ENCODE assay signal across 16 cellular contexts in the genomic region with DNA sequence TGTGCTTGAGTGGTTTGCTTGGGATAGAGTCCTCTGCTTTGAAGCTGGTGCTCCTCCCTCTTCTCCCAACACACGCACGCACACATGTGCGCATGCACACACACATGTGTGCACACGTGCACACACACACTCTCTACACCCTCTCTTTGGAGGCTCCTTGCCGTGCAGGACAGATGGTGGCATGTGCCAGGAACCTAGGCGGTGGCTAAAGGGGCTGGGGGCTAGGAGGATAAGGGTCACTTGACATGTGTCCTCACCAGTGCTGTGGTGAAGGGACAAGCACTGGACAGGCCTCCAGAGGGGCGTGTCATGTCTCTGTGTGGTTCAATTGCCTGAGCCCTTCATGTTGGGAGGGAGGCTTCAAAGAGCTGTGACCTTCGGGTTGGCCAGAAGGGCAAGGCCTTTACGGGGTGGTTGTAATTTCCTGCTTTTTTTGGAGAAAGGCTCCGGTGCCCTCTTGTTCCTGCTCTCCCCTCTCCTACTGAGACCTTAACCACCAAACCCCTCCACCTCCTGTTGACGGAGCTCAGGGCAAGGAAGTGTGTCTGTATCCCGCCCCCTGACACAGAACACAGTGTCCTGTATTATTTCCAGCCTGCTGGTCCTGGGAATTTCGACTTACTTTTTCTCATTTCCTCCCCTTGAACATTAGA.
DNase-seq lines count a peak whose midpoint lies in the region; ATAC-seq and TF ChIP-seq lines count a peak whose summit lies in the region.
"Had no signal": no experiment of that assay in that cellular context is flagged by ENCODE, and none has a peak within 500 bp of the region (broad histone marks: within the 10 kb centered on the region; RNA-seq: fewer than 3 reads in every experiment).

No MANE protein-coding gene starts in this region.

- H2BK15ac ChIP-seq in neuronal stem cell (ENCODE audit: low read length) = no peak overlapping the region

- no peak overlapping the region for H3K4me2 ChIP-seq in neuronal stem cell (ENCODE audit: insufficient read depth, low read length, poor library complexity, severe bottlenecking)

- H3K4me3 Mint-ChIP-seq in endodermal cell = no peak overlapping the region
- H3K4me3 Mint-ChIP-seq: stimulated activated effector memory CD8-positive, alpha-beta T cell treated with anti-CD3 and anti-CD28 coated beads, Interleukin-12 subunit alpha, Interleukin-12 subunit beta, amount 100 ng/mL, for 72 hours had no signal

- ATAC-seq in right cardiac atrium (peak; percentile 76 to 89), HG03469 (IDR thresholded peaks at IDR 0.05; ENCODE audit: unreplicated experiment) (no peak)
- ATAC-seq: stimulated activated effector memory CD8-positive, alpha-beta T cell treated with anti-CD3 and anti-CD28 coated beads, Interleukin-12 subunit alpha, Interleukin-12 subunit beta, amount 100 ng/mL, for 72 hours had no signal

- no peak overlapping the region for H2BK5ac ChIP-seq in neuronal stem cell (ENCODE audit: low read length)

- peak overlapping the region; percentile 90 to 98 for H3K27ac ChIP-seq in coronary artery
- H3K27ac ChIP-seq in right cardiac atrium (ENCODE audit: low read length) = peak overlapping the region; percentile 85
- H3K27ac ChIP-seq in neuronal stem cell (replicated peaks; ENCODE audit: low read length) = no peak overlapping the region
- peak overlapping the region; percentile 72 to 78 (median 78) for H3K27ac ChIP-seq in thyroid gland
- no peak overlapping the region for H3K27ac ChIP-seq in endodermal cell (ENCODE audit: low read depth, low read length)
- H3K27ac ChIP-seq: HL-60, SJCRH30 had no signal

- H3K36me3 ChIP-seq in neuronal stem cell (replicated peaks in 1 of 2; ENCODE audit: control insufficient read depth in 2 of 2, insufficient read depth in 2 of 2, low read length in 2 of 2) (no peaks in the 10 kb centered on the region), thyroid gland (no peaks in the 10 kb centered on the region), endodermal cell (ENCODE audit: control insufficient read depth, insufficient read depth, low read length) (no peaks in the 10 kb centered on the region)
- H3K36me3 ChIP-seq: HAP-1, SJCRH30 had no signal

- TF ChIP-seq POLR2A in thyroid gland (IDR thresholded peaks at IDR 0.05) = no peak

- peaks cover 21% of the 10 kb centered on the region for H3K4me1 ChIP-seq in right cardiac atrium (ENCODE audit: control insufficient read depth, insufficient read depth, low read length)
- peaks cover 3 to 11% of the 10 kb centered on the region in 2 donors for H3K4me1 ChIP-seq in neuronal stem cell (ENCODE audit: control insufficient read depth in 2 of 2, insufficient read depth in 1 of 2, low read depth in 1 of 2, low read length in 2 of 2)
- H3K4me1 ChIP-seq in thyroid gland = peaks cover 0 to 35% of the 10 kb centered on the region in 2 donors
- H3K4me1 ChIP-seq in endodermal cell (ENCODE audit: control insufficient read depth, insufficient read depth, low read length) = no peaks in the 10 kb centered on the region
- H3K4me1 ChIP-seq: HAP-1 had no signal

- H3K4me1 Mint-ChIP-seq in endodermal cell = no peaks in the 10 kb centered on the region
- H3K4me1 Mint-ChIP-seq: stimulated activated effector memory CD8-positive, alpha-beta T cell treated with anti-CD3 and anti-CD28 coated beads, Interleukin-12 subunit alpha, Interleukin-12 subunit beta, amount 100 ng/mL, for 72 hours had no signal

- H2BK12ac ChIP-seq in neuronal stem cell (ENCODE audit: low read length) = no peak overlapping the region

- H4K91ac ChIP-seq in neuronal stem cell (ENCODE audit: low read depth, low read length, poor library complexity) = no peak overlapping the region

- H3K9me3 ChIP-seq in right cardiac atrium (ENCODE audit: control insufficient read depth, low read length) (no peaks in the 10 kb centered on the region), neuronal stem cell (replicated peaks in 1 of 2; ENCODE audit: control insufficient read depth in 2 of 2, insufficient read depth in 1 of 2, low read depth in 1 of 2, low read length in 2 of 2) (no peaks in the 10 kb centered on the region), thyroid gland (no peaks in the 10 kb centered on the region), endodermal cell (ENCODE audit: control insufficient read depth, low read length) (no peaks in the 10 kb centered on the region)
- H3K9me3 ChIP-seq: HAP-1, SJCRH30 had no signal

- peak overlapping the region; percentile 29 for H4K8ac ChIP-seq in neuronal stem cell (ENCODE audit: low read depth, low read length)

- WGBS in right cardiac atrium = 63% methylated on average over 13 of the region's 13 CpGs
- WGBS in neuronal stem cell (ENCODE audit: extremely low coverage in 2 of 2, insufficient read length in 2 of 2, insufficient replicate concordance in 1 of 2), 2 donors = no CpG with 5 or more reads among the region's 13 CpGs
- WGBS in thyroid gland, 2 donors = 60 to 76% methylated on average over 13 of the region's 13 CpGs
- 91 to 93% methylated on average over 4 to 13 of the region's 13 CpGs for WGBS in endodermal cell (ENCODE audit: insufficient coverage in 1 of 2, insufficient read length in 1 of 2), 2 experiments

- H3K4me3 ChIP-seq in coronary artery (no peak overlapping the region), right cardiac atrium (ENCODE audit: low read length) (no peak overlapping the region), neuronal stem cell (ENCODE audit: low read length in 2 of 2) (no peak overlapping the region), thyroid gland (replicated peaks in 1 of 3) (no peak overlapping the region), endodermal cell (ENCODE audit: low read length) (no peak overlapping the region)
- H3K4me3 ChIP-seq: HAP-1, SJCRH30 had no signal

- no peaks in the 10 kb centered on the region for H3K36me3 Mint-ChIP-seq in endodermal cell (ENCODE audit: low read depth)
- H3K36me3 Mint-ChIP-seq: stimulated activated effector memory CD8-positive, alpha-beta T cell treated with anti-CD3 and anti-CD28 coated beads, Interleukin-12 subunit alpha, Interleukin-12 subunit beta, amount 100 ng/mL, for 72 hours had no signal

- no peaks in the 10 kb centered on the region for H3K27me3 ChIP-seq in right cardiac atrium (ENCODE audit: control insufficient read depth, insufficient read depth)
- no peaks in the 10 kb centered on the region for H3K27me3 ChIP-seq in neuronal stem cell (ENCODE audit: control insufficient read depth in 3 of 3, insufficient read depth in 3 of 3, low read depth in 1 of 3, low read length in 3 of 3)
- no peaks in the 10 kb centered on the region for H3K27me3 ChIP-seq in thyroid gland
- no peaks in the 10 kb centered on the region for H3K27me3 ChIP-seq in endodermal cell (ENCODE audit: control insufficient read depth, insufficient read depth, low read length, poor library complexity, severe bottlenecking)
- H3K27me3 ChIP-seq: SJCRH30 had no signal

- H3K27me3 Mint-ChIP-seq in endodermal cell (ENCODE audit: insufficient read depth) = peaks cover 12% of the 10 kb centered on the region

- no peak overlapping the region for H3K4ac ChIP-seq in neuronal stem cell (ENCODE audit: low read length)

- no peak overlapping the region for H3K27ac Mint-ChIP-seq in endodermal cell
- H3K27ac Mint-ChIP-seq: stimulated activated effector memory CD8-positive, alpha-beta T cell treated with anti-CD3 and anti-CD28 coated beads, Interleukin-12 subunit alpha, Interleukin-12 subunit beta, amount 100 ng/mL, for 72 hours had no signal

- intact Hi-C loops in right cardiac atrium (cut with DNase I) (loop anchor here in 1 of 4 donors (10.0 kb wide), 1 partner anchor 252 kb away; no protein-coding TSS in a partner anchor), thyroid gland (cut with DNase I) (no loop called here)

- H3K18ac ChIP-seq in neuronal stem cell (ENCODE audit: low read length) = peak overlapping the region; percentile 67

- no peaks in the 10 kb centered on the region for H3K9me3 Mint-ChIP-seq in endodermal cell
- H3K9me3 Mint-ChIP-seq: stimulated activated effector memory CD8-positive, alpha-beta T cell treated with anti-CD3 and anti-CD28 coated beads, Interleukin-12 subunit alpha, Interleukin-12 subunit beta, amount 100 ng/mL, for 72 hours had no signal

- TF ChIP-seq CTCF in coronary artery (IDR thresholded peaks at IDR 0.05) (no peak), thyroid gland (IDR thresholded peaks at IDR 0.05) (no peak), endodermal cell (conservative IDR thresholded peaks at IDR 0.05) (no peak)

- peak overlapping the region; percentile 71 for H2AK5ac ChIP-seq in neuronal stem cell (ENCODE audit: low read depth, low read length)

- no peak overlapping the region for H2BK120ac ChIP-seq in neuronal stem cell (ENCODE audit: low read depth, low read length)

- H3K23ac ChIP-seq in neuronal stem cell (ENCODE audit: low read depth, low read length, poor library complexity) = peak overlapping the region; percentile 28

- H3K14ac ChIP-seq in neuronal stem cell (ENCODE audit: low read length) = peak overlapping the region; percentile 99

- no peak overlapping the region for H2AFZ ChIP-seq in neuronal stem cell (ENCODE audit: low read length)

- H3K9ac ChIP-seq in neuronal stem cell (ENCODE audit: low read depth, low read length, poor library complexity) (peak overlapping the region; percentile 53), endodermal cell (ENCODE audit: extremely low read depth, low read length, poor library complexity, severe bottlenecking) (no peak overlapping the region)

- DNase-seq in coronary artery (ENCODE audit: low spot score) (peak; percentile 83), right cardiac atrium (peak in 2 of 3 donors; percentile 35 to 66), neuronal stem cell (ENCODE audit: low spot score) (no peak), thyroid gland (no peak), endodermal cell (no peak), GM19238 (ENCODE audit: insufficient read length, low spot score) (no peak), GM19240 (ENCODE audit: insufficient read length, low spot score) (no peak)
- DNase-seq: activated CD4-positive, alpha-beta T cell treated with anti-CD3 and anti-CD28 coated beads, Interleukin-2, amount 50 U/mL, for 48 hours; AML-193; DMS153; NCI-H1417; SJCRH30 had no signal

- H3K79me1 ChIP-seq in neuronal stem cell (ENCODE audit: low read depth, low read length) = no peaks in the 10 kb centered on the region

Comparison
In these comparisons a context has a peak if more than half of its experiments do, and no peak if none do; other contexts are left out.
1. DNase-seq: peak in coronary artery (single experiment) and right cardiac atrium (2 of 3); none in neuronal stem cell (single experiment), thyroid gland (0 of 2), endodermal cell (single experiment), GM19238 (single experiment) and GM19240 (single experiment).
2. H3K27ac ChIP-seq: peak in coronary artery (2 of 2), right cardiac atrium (single experiment) and thyroid gland (3 of 3); none in neuronal stem cell (single experiment) and endodermal cell (single experiment).